ENCODE assay signal across 12 cellular contexts in the genomic region with DNA sequence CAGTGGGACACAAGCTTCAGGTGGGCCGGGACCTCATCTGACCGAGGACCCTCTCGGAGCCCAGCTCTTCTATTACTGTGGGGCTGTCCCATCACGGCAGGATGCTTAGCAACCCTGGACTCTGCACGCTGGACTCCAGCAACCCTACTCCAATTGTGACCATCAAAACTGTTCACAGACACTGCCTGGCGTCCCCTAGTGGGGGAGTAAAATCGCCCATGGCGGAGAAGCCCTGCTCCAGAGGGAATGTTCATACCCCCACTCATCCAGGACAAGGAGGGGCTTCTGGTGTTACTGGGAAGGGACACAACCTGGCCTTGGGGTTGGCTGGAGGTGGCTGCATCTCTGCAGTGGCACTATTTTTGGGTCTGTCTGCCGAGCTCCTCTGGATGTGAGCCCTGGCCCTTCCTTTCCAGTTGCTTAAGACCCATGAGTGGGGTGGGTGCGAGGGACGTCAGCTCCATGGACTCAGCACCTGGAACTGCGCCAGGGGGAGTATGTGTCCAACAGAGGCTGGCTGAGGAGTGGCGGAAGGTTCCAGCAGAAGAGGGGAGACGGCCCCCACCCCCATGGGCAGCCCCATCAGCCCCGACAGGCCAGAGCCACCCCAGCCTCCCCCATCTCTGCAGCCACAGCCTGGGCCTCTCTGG.
DNase-seq lines count a peak whose midpoint lies in the region; ATAC-seq and TF ChIP-seq lines count a peak whose summit lies in the region.
"Had no signal": no experiment of that assay in that cellular context is flagged by ENCODE, and none has a peak within 500 bp of the region (broad histone marks: within the 10 kb centered on the region; RNA-seq: fewer than 3 reads in every experiment).

No MANE protein-coding gene starts in this region.

- in situ Hi-C loops in transverse colon (cut with MboI; ENCODE audit: low pct_ligation_motif_present in 1 of 4, low pct_unique_long_range_greater_than_20kb in 1 of 4, low sequenced_read_pairs in 3 of 4) = loop anchor here in 1 of 4 donors (25.0 kb wide), 1 partner anchor 364 kb away; no protein-coding TSS in a partner anchor

- peaks cover 7% of the 10 kb centered on the region for H3K4me1 Mint-ChIP-seq in endodermal cell
- peaks cover under 1 to 10% (median 6%) of the 10 kb centered on the region in 4 donors for H3K4me1 Mint-ChIP-seq in naive thymus-derived CD8-positive, alpha-beta T cell

- H3K36me3 ChIP-seq in Peyer's patch (peaks cover 0 to 49% (median 0%) of the 10 kb centered on the region in 3 donors), endodermal cell (ENCODE audit: control insufficient read depth, insufficient read depth, low read length) (peaks cover 36% of the 10 kb centered on the region), transverse colon (no peaks in the 10 kb centered on the region)
- H3K36me3 ChIP-seq: neural progenitor cell had no signal

- POLR2A ChIA-PET in naive thymus-derived CD8-positive, alpha-beta T cell (lab: Charles Lee) = no interaction called here

- H3K4me3 Mint-ChIP-seq in endodermal cell = no peak overlapping the region
- no peak overlapping the region for H3K4me3 Mint-ChIP-seq in naive thymus-derived CD8-positive, alpha-beta T cell
- H3K4me3 Mint-ChIP-seq: CD8-positive, alpha-beta T cell; neural progenitor cell; T-helper 17 cell had no signal

- no peaks in the 10 kb centered on the region for H3K9me3 ChIP-seq in Peyer's patch
- no peaks in the 10 kb centered on the region for H3K9me3 ChIP-seq in endodermal cell (ENCODE audit: control insufficient read depth, low read length)
- H3K9me3 ChIP-seq in transverse colon = no peaks in the 10 kb centered on the region

- H3K4me1 ChIP-seq in Peyer's patch (peaks cover 0 to 52% (median 2%) of the 10 kb centered on the region in 4 donors), endodermal cell (ENCODE audit: control insufficient read depth, insufficient read depth, low read length) (no peaks in the 10 kb centered on the region), transverse colon (peaks cover 45 to 76% (median 63%) of the 10 kb centered on the region in 4 donors)

- no peaks in the 10 kb centered on the region for H3K27me3 Mint-ChIP-seq in endodermal cell (ENCODE audit: insufficient read depth)
- H3K27me3 Mint-ChIP-seq in naive thymus-derived CD8-positive, alpha-beta T cell = no peaks in the 10 kb centered on the region
- H3K27me3 Mint-ChIP-seq: T-helper 17 cell had no signal

- H3K27ac Mint-ChIP-seq in endodermal cell = no peak overlapping the region
- H3K27ac Mint-ChIP-seq in naive thymus-derived CD8-positive, alpha-beta T cell = peak overlapping the region in 1 of 10 donors; percentile 67
- H3K27ac Mint-ChIP-seq: CD8-positive, alpha-beta T cell; neural progenitor cell; T-helper 17 cell had no signal

- TF ChIP-seq POLR2A in Peyer's patch (IDR thresholded peaks at IDR 0.05) = no peak
- no peak for TF ChIP-seq POLR2A in transverse colon (IDR thresholded peaks at IDR 0.05)

- intact Hi-C loops in transverse colon (cut with DNase I; ENCODE audit: low total_unique reads) = no loop called here

- 91 to 98% methylated on average over 7 to 15 of the region's 15 CpGs for WGBS in endodermal cell (ENCODE audit: insufficient coverage in 1 of 2, insufficient read length in 1 of 2), 2 experiments
- WGBS in transverse colon (ENCODE audit: low coverage in 1 of 2), 2 donors = 76% methylated on average over 15 of the region's 15 CpGs; no CpG with 5 or more reads in 1 of the 2 donors

- TF ChIP-seq EP300 in transverse colon (IDR thresholded peaks at IDR 0.05; ENCODE audit: low read depth) = no peak

- H3K27me3 ChIP-seq in Peyer's patch = no peaks in the 10 kb centered on the region
- H3K27me3 ChIP-seq in endodermal cell (ENCODE audit: control insufficient read depth, insufficient read depth, low read length, poor library complexity, severe bottlenecking) = no peaks in the 10 kb centered on the region
- no peaks in the 10 kb centered on the region for H3K27me3 ChIP-seq in transverse colon
- H3K27me3 ChIP-seq: neural progenitor cell had no signal

- no peak for ATAC-seq in naive thymus-derived CD8-positive, alpha-beta T cell
- ATAC-seq: T-helper 17 cell had no signal

- H3K36me3 Mint-ChIP-seq in endodermal cell (ENCODE audit: low read depth) = peaks cover 42% of the 10 kb centered on the region
- H3K36me3 Mint-ChIP-seq in naive thymus-derived CD8-positive, alpha-beta T cell = peaks cover 0 to 49% (median 6%) of the 10 kb centered on the region in 3 donors

- H3K27ac ChIP-seq in Peyer's patch (peak overlapping the region in 3 of 4 donors; percentile 32 to 53 (median 35)), endodermal cell (ENCODE audit: low read depth, low read length) (no peak overlapping the region), transverse colon (peak overlapping the region; percentile 87 to 92 (median 91))
- H3K27ac ChIP-seq: neural progenitor cell had no signal

- H3K4me3 ChIP-seq in Peyer's patch = no peak overlapping the region
- H3K4me3 ChIP-seq in endodermal cell (ENCODE audit: low read length) = no peak overlapping the region
- H3K4me3 ChIP-seq in transverse colon = no peak overlapping the region
- H3K4me3 ChIP-seq: neural progenitor cell had no signal

- no peaks in the 10 kb centered on the region for H3K9me3 Mint-ChIP-seq in endodermal cell
- H3K9me3 Mint-ChIP-seq in naive thymus-derived CD8-positive, alpha-beta T cell = no peaks in the 10 kb centered on the region
- H3K9me3 Mint-ChIP-seq: CD8-positive, alpha-beta T cell; neural progenitor cell had no signal

- no peak for TF ChIP-seq CTCF in Peyer's patch (IDR thresholded peaks at IDR 0.05)
- peak; percentile 46 for TF ChIP-seq CTCF in endodermal cell (conservative IDR thresholded peaks at IDR 0.05)
- TF ChIP-seq CTCF in transverse colon (IDR thresholded peaks at IDR 0.05) = no peak

- H3K9ac ChIP-seq in endodermal cell (ENCODE audit: extremely low read depth, low read length, poor library complexity, severe bottlenecking) = no peak overlapping the region
- H3K9ac ChIP-seq: neural progenitor cell had no signal

- DNase-seq in Peyer's patch = peak in 1 of 3 donors; percentile 75
- no peak for DNase-seq in endodermal cell
- peak; percentile 58 for DNase-seq in mucosa of gallbladder (ENCODE audit: low spot score)
- peak; percentile 60 for DNase-seq in transverse colon
- no peak for DNase-seq in naive thymus-derived CD8-positive, alpha-beta T cell
- no peak for DNase-seq in stimulated activated CD4-positive, alpha-beta T cell treated with anti-CD3 and anti-CD28 coated beads, Interleukin-4, amount 100 ng/mL, for 1 hour
- no peak for DNase-seq in GF-D8 (lab: John Stamatoyannopoulos, UW)
- DNase-seq: CD8-positive, alpha-beta T cell; cerebellar nuclear complex; Kasumi-1; T-helper 17 cell had no signal

Comparison
In these comparisons a context has a peak if more than half of its experiments do, and no peak if none do; other contexts are left out.
1. DNase-seq: peak in mucosa of gallbladder (single experiment) and transverse colon (single experiment); none in endodermal cell (single experiment), naive thymus-derived CD8-positive, alpha-beta T cell (0 of 10), stimulated activated CD4-positive, alpha-beta T cell treated with anti-CD3 and anti-CD28 coated beads, Interleukin-4, amount 100 ng/mL, for 1 hour (single experiment) and GF-D8 (single experiment).